36 cellular contexts compared by ENCODE assay signal in genomic region chrX:88366314-88366713, GRCh38.
"Had no signal": no experiment of that assay in that cellular context is flagged by ENCODE, and none has a peak within 500 bp of the region (broad histone marks: within the 10 kb centered on the region; RNA-seq: fewer than 3 reads in every experiment).

No MANE protein-coding gene starts in this region.

- DNase-seq: Karpas-422, Kasumi-1, MG63, MM.1S, MV-4-11, NCI-H1048, NCI-H1092, NCI-H1092 treated with DMSO at 0.1 percent for 48 hours, NCI-H1105, NCI-H1105 treated with DMSO at 0.1 percent for 48 hours, NCI-H1417, NCI-H1417 treated with DMSO at 0.1 percent for 48 hours, NCI-H1436, NCI-H1436 treated with DMSO at 0.1 percent for 48 hours, NCI-H146, NCI-H1694, NCI-H1694 treated with DMSO at 0.1 percent for 48 hours, NCI-H187, NCI-H187 treated with DMSO at 0.1 percent for 48 hours, NCI-H1930, NCI-H2029, NCI-H2029 treated with DMSO at 0.1 percent for 48 hours, NCI-H2081, NCI-H2081 treated with DMSO at 0.1 percent for 48 hours, NCI-H2107, NCI-H2171, NCI-H2171 treated with DMSO at 0.1 percent for 48 hours, NCI-H2227 treated with DMSO at 0.1 percent for 48 hours, NCI-H226, NCI-H345, NCI-H446, NCI-H446 treated with DMSO at 0.1 percent for 48 hours, NCI-H510A, NCI-H510A treated with DMSO at 0.1 percent for 48 hours, NCI-H524, NCI-H524 treated with DMSO at 0.1 percent for 48 hours had no signal

- H3K4me3 ChIP-seq: MG63 had no signal

- H3K9me3 ChIP-seq: MG63 had no signal

- H3K36me3 ChIP-seq: MG63 had no signal

- H3K27me3 ChIP-seq: MG63 had no signal
